Comparison of ENCODE assay signal across 21 cellular contexts in genomic region chr7:128359939-128360338, GRCh38. TPM values are rescaled to one million over a fixed set of nuclear protein-coding genes. Genes with fewer than 3 reads are reported as not detected.
A peak's percentile ranks its signal among the peaks of the same experiment; 100 is the strongest.
DNase-seq lines count a peak whose midpoint lies in the region; ATAC-seq and TF ChIP-seq lines count a peak whose summit lies in the region.
"Had no signal": no experiment of that assay in that cellular context is flagged by ENCODE, and none has a peak within 500 bp of the region (broad histone marks: within the 10 kb centered on the region; RNA-seq: fewer than 3 reads in every experiment).

No MANE protein-coding gene starts in this region.

- no peak overlapping the region for H2BK120ac ChIP-seq in mesendoderm (ENCODE audit: low read depth, low read length)
- peak overlapping the region; percentile 82 for H2BK120ac ChIP-seq in trophoblast cell (ENCODE audit: insufficient read depth, low read length, poor library complexity)

- H3K4me1 ChIP-seq in mesendoderm (ENCODE audit: control insufficient read depth, low read depth, low read length) (peaks cover 2% of the 10 kb centered on the region), trophoblast cell (ENCODE audit: control insufficient read depth in 1 of 2, insufficient read depth in 2 of 2, low read length in 2 of 2) (peaks cover 39 to 47% of the 10 kb centered on the region in 2 experiments)

- H3K4me2 ChIP-seq in mesendoderm (ENCODE audit: low read length) (no peak overlapping the region), trophoblast cell (ENCODE audit: low read length) (peak overlapping the region; percentile 80)

- intact Hi-C loops in CD4-positive, alpha-beta T cell (cut with DNase I, micrococcal nuclease) = no loop called here

- no peaks in the 10 kb centered on the region for H3K9me3 ChIP-seq in CD4-positive, alpha-beta T cell (ENCODE audit: control insufficient read depth, low read length)
- H3K9me3 ChIP-seq in trophoblast cell (ENCODE audit: insufficient read depth, low read depth, low read length) = no peaks in the 10 kb centered on the region
- H3K9me3 ChIP-seq: Peyer's patch, sigmoid colon, testis had no signal

- H3K27ac Mint-ChIP-seq in CD4-positive, alpha-beta T cell = no peak overlapping the region
- H3K27ac Mint-ChIP-seq in chondrocyte (ENCODE audit: unreplicated experiment) = no peak overlapping the region
- H3K27ac Mint-ChIP-seq: activated B cell treated with CpG ODN at 0.5 μM for 24 hours; activated CD8-positive, alpha-beta T cell treated with anti-CD3 and anti-CD28 coated beads, Interleukin-2, amount 10 ng/mL, durations not matched to agents 7 days and 5 days; stimulated activated effector memory CD8-positive, alpha-beta T cell treated with anti-CD3 and anti-CD28 coated beads, Interleukin-12 subunit alpha, Interleukin-12 subunit beta, amount 100 ng/mL, for 72 hours had no signal

- POLR2A ChIA-PET in CD4-positive, alpha-beta T cell (lab: Charles Lee) = no interaction called here

- no peak overlapping the region for H2BK15ac ChIP-seq in mesendoderm (replicated peaks; ENCODE audit: low read depth)

- H3K9ac ChIP-seq in mesendoderm (ENCODE audit: low read length) (no peak overlapping the region), trophoblast cell (ENCODE audit: low read length) (no peak overlapping the region)

- H3K36me3 ChIP-seq in mesendoderm (ENCODE audit: control insufficient read depth, insufficient read depth, low read length) = no peaks in the 10 kb centered on the region
- H3K36me3 ChIP-seq in trophoblast cell (ENCODE audit: control insufficient read depth in 1 of 2, insufficient read depth in 2 of 2, low read length in 2 of 2) = peaks cover 6% of the 10 kb centered on the region in 2 experiments
- H3K36me3 ChIP-seq: Peyer's patch, sigmoid colon had no signal

- no CpG with 5 or more reads among the region's 4 CpGs for WGBS in mesendoderm (ENCODE audit: extremely low coverage, insufficient coverage, low lambda C conversion rate)
- WGBS in trophoblast cell (ENCODE audit: extremely low coverage, insufficient coverage, insufficient read length) = no CpG with 5 or more reads among the region's 4 CpGs

- peak overlapping the region; percentile 70 for H3K4me3 ChIP-seq in NB4 (ENCODE audit: low read depth, low read length)
- no peak overlapping the region for H3K4me3 ChIP-seq in mesendoderm (ENCODE audit: low read length)
- no peak overlapping the region for H3K4me3 ChIP-seq in trophoblast cell (ENCODE audit: low read depth, low read length)

- H3K36me3 Mint-ChIP-seq in CD4-positive, alpha-beta T cell (ENCODE audit: low read depth) = no peaks in the 10 kb centered on the region
- H3K36me3 Mint-ChIP-seq in chondrocyte (ENCODE audit: low read depth) = no peaks in the 10 kb centered on the region
- H3K36me3 Mint-ChIP-seq: activated naive CD4-positive, alpha-beta T cell treated with anti-CD3 and anti-CD28 coated beads, Interleukin-2, amount 10 ng/mL, durations not matched to agents 7 days and 5 days; stimulated activated effector memory CD8-positive, alpha-beta T cell treated with anti-CD3 and anti-CD28 coated beads, Interleukin-12 subunit alpha, Interleukin-12 subunit beta, amount 100 ng/mL, for 72 hours had no signal

- no peak for TF ChIP-seq POLR2A in NB4 (IDR thresholded peaks at IDR 0.05; ENCODE audit: extremely low read depth, insufficient read length)

- H3K79me2 ChIP-seq in mesendoderm (ENCODE audit: control insufficient read depth, insufficient read depth, low read length) (no peaks in the 10 kb centered on the region), trophoblast cell (ENCODE audit: control insufficient read depth, insufficient read depth, low read length, poor library complexity) (peaks cover 18% of the 10 kb centered on the region)

- H2BK12ac ChIP-seq in trophoblast cell (ENCODE audit: low read length) = peak overlapping the region; percentile 98

- H3K79me1 ChIP-seq in mesendoderm (ENCODE audit: low read length) = no peaks in the 10 kb centered on the region
- peaks cover 53% of the 10 kb centered on the region for H3K79me1 ChIP-seq in trophoblast cell (ENCODE audit: low read length)

- CTCF ChIA-PET in CD4-positive, alpha-beta T cell (lab: Charles Lee) = no interaction called here

- no peak overlapping the region for H4K5ac ChIP-seq in mesendoderm (ENCODE audit: low read length)

- H3K14ac ChIP-seq in trophoblast cell (ENCODE audit: low read length) = peak overlapping the region; percentile 83

- TF ChIP-seq CTCF in CD4-positive, alpha-beta T cell (IDR thresholded peaks at IDR 0.05) = no peak
- TF ChIP-seq CTCF in NB4 (IDR thresholded peaks at IDR 0.05; ENCODE audit: low read depth, low read length) (no peak), chondrocyte (IDR thresholded peaks at IDR 0.05) (no peak)

- DNase-seq in CD4-positive, alpha-beta T cell = no peak
- DNase-seq in NB4 (ENCODE audit: low read depth) (no peak), mesendoderm (no peak), trophoblast cell (no peak), chondrocyte (ENCODE audit: low spot score) (no peak), NCI-H2171 treated with DMSO at 0.1 percent for 48 hours (lab: John Stamatoyannopoulos, UW) (no peak)
- DNase-seq: activated B cell treated with CpG ODN at 0.5 μM for 24 hours; activated CD8-positive, alpha-beta T cell treated with anti-CD3 and anti-CD28 coated beads, Interleukin-2, amount 10 ng/mL, durations not matched to agents 7 days and 5 days; activated T-cell treated with anti-CD3 and anti-CD28 coated beads, Interleukin-2, amount 50 U/mL, for 4 hours; Calu3; EL; mammary epithelial cell; MM.1S; NCI-H2227 treated with DMSO at 0.1 percent for 48 hours; Peyer's patch; T-helper 9 cell; testis had no signal

- H3K27me3 Mint-ChIP-seq in CD4-positive, alpha-beta T cell = peaks cover 49% of the 10 kb centered on the region
- peaks cover 32% of the 10 kb centered on the region for H3K27me3 Mint-ChIP-seq in chondrocyte (ENCODE audit: low read depth)

- ATAC-seq in CD4-positive, alpha-beta T cell (ENCODE audit: poor library complexity) = no peak
- ATAC-seq in HG02588 (IDR thresholded peaks at IDR 0.05; ENCODE audit: unreplicated experiment) = no peak
- ATAC-seq: activated CD8-positive, alpha-beta T cell treated with anti-CD3 and anti-CD28 coated beads, Interleukin-2, amount 10 ng/mL, durations not matched to agents 7 days and 5 days had no signal

- H3K4ac ChIP-seq in mesendoderm (ENCODE audit: low read depth, low read length) (no peak overlapping the region), trophoblast cell (ENCODE audit: low read depth, low read length) (peak overlapping the region; percentile 64)

- H3K4me3 Mint-ChIP-seq in CD4-positive, alpha-beta T cell = peak overlapping the region; percentile 62
- no peak overlapping the region for H3K4me3 Mint-ChIP-seq in chondrocyte (ENCODE audit: unreplicated experiment)

- no peak overlapping the region for H2BK5ac ChIP-seq in mesendoderm (ENCODE audit: low read length)
- peak overlapping the region; percentile 80 for H2BK5ac ChIP-seq in trophoblast cell (ENCODE audit: low read depth, low read length, poor library complexity)

- no peak overlapping the region for H3K27ac ChIP-seq in CD4-positive, alpha-beta T cell (ENCODE audit: low read depth, low read length)
- no peak overlapping the region for H3K27ac ChIP-seq in mesendoderm (ENCODE audit: low read depth, low read length)
- peak overlapping the region; percentile 93 for H3K27ac ChIP-seq in trophoblast cell (ENCODE audit: low read depth, low read length)
- H3K27ac ChIP-seq: Peyer's patch, testis had no signal

- H2AK5ac ChIP-seq in mesendoderm (ENCODE audit: low read length) = no peak overlapping the region
- peak overlapping the region; percentile 43 for H2AK5ac ChIP-seq in trophoblast cell (ENCODE audit: low read length)

- H3K18ac ChIP-seq in mesendoderm (ENCODE audit: low read length) = no peak overlapping the region
- peak overlapping the region; percentile 78 for H3K18ac ChIP-seq in trophoblast cell (ENCODE audit: low read length)

- no peak overlapping the region for H4K8ac ChIP-seq in mesendoderm (ENCODE audit: low read depth, low read length)
- peak overlapping the region; percentile 68 for H4K8ac ChIP-seq in trophoblast cell (ENCODE audit: low read depth, low read length)

- peak overlapping the region; percentile 6 for H4K12ac ChIP-seq in trophoblast cell (ENCODE audit: low read depth, low read length)

- no peaks in the 10 kb centered on the region for H3K9me3 Mint-ChIP-seq in CD4-positive, alpha-beta T cell
- H3K9me3 Mint-ChIP-seq in chondrocyte (ENCODE audit: low read depth) = no peaks in the 10 kb centered on the region
- H3K9me3 Mint-ChIP-seq: activated B cell treated with CpG ODN at 0.5 μM for 24 hours; activated naive CD4-positive, alpha-beta T cell treated with anti-CD3 and anti-CD28 coated beads, Interleukin-2, amount 10 ng/mL, durations not matched to agents 7 days and 5 days; activated T-cell treated with anti-CD3 and anti-CD28 coated beads, Interleukin-2, amount 50 U/mL, for 4 hours; stimulated activated effector memory CD8-positive, alpha-beta T cell treated with anti-CD3 and anti-CD28 coated beads, Interleukin-12 subunit alpha, Interleukin-12 subunit beta, amount 100 ng/mL, for 72 hours had no signal

- peaks cover 22% of the 10 kb centered on the region for H3K27me3 ChIP-seq in CD4-positive, alpha-beta T cell (ENCODE audit: control insufficient read depth, insufficient read depth, low read length)
- H3K27me3 ChIP-seq in mesendoderm (ENCODE audit: insufficient read depth, low read length, poor library complexity) (peaks cover 32% of the 10 kb centered on the region), trophoblast cell (ENCODE audit: insufficient read depth, low read length) (no peaks in the 10 kb centered on the region)
- H3K27me3 ChIP-seq: testis had no signal

- H3K23ac ChIP-seq in mesendoderm (ENCODE audit: low read length) = no peak overlapping the region
- H3K23ac ChIP-seq in trophoblast cell (ENCODE audit: low read length) = no peak overlapping the region

- H4K91ac ChIP-seq in trophoblast cell (ENCODE audit: low read depth, low read length) = peak overlapping the region; percentile 84

- peak overlapping the region; percentile 15 for H3K56ac ChIP-seq in mesendoderm (ENCODE audit: low read length)

- H2AFZ ChIP-seq in trophoblast cell (ENCODE audit: insufficient read depth, low read length, poor library complexity) = no peak overlapping the region

- H3K4me1 Mint-ChIP-seq in CD4-positive, alpha-beta T cell (ENCODE audit: low read depth) = peaks cover 17% of the 10 kb centered on the region
- H3K4me1 Mint-ChIP-seq in chondrocyte (ENCODE audit: low read depth) = peaks cover 14% of the 10 kb centered on the region

RNA-seq across cellular contexts. Expression of gene PRRT4, which starts 1.6 kb away (rescaled TPM):
- total RNA-seq in CD4-positive, alpha-beta T cell = under 1 TPM; 0.47 to 0.63 TPM
- 0.22 TPM for polyA plus RNA-seq in mesendoderm (2013, experiment 1 of 2)
- polyA plus RNA-seq in mesendoderm (2013, experiment 2 of 2) = 0.22 TPM
- polyA plus RNA-seq in trophoblast cell (2013) = 34.4 and 34.6 TPM in 2 replicates
- total RNA-seq in chondrocyte = 0.42 to 1.4 TPM (median 0.46 TPM) in 3 replicates
- total RNA-seq: activated B cell treated with CpG ODN at 0.5 μM for 24 hours, Calu3 had no signal

RNA-seq across cellular contexts. Expression of gene RBM28, which starts 16.2 kb away (rescaled TPM):
- total RNA-seq in CD4-positive, alpha-beta T cell = 10 to 100 TPM; 10.1 to 10.5 TPM
- polyA plus RNA-seq in mesendoderm (2013, experiment 1 of 2) = 49.4 TPM
- polyA plus RNA-seq in mesendoderm (2013, experiment 2 of 2) = 48.4 TPM
- polyA plus RNA-seq in trophoblast cell (2013) = 35.4 and 35.8 TPM in 2 replicates
- total RNA-seq in chondrocyte = 32.2 to 49.7 TPM (median 35.2 TPM) in 3 replicates

RNA-seq across cellular contexts. Expression of gene IMPDH1, which starts 49.8 kb away (rescaled TPM):
- total RNA-seq in CD4-positive, alpha-beta T cell = 10 to 100 TPM; 26.5 to 27.0 TPM
- polyA plus RNA-seq in mesendoderm (2013, experiment 1 of 2) = 20.1 TPM
- 19.7 TPM for polyA plus RNA-seq in mesendoderm (2013, experiment 2 of 2)
- polyA plus RNA-seq in trophoblast cell (2013) = 11.8 and 12.6 TPM in 2 replicates
- 76.4 to 99.8 TPM (median 96.9 TPM) in 3 replicates for total RNA-seq in chondrocyte
